Comparison of ENCODE assay signal across 28 cellular contexts in the genomic region with DNA sequence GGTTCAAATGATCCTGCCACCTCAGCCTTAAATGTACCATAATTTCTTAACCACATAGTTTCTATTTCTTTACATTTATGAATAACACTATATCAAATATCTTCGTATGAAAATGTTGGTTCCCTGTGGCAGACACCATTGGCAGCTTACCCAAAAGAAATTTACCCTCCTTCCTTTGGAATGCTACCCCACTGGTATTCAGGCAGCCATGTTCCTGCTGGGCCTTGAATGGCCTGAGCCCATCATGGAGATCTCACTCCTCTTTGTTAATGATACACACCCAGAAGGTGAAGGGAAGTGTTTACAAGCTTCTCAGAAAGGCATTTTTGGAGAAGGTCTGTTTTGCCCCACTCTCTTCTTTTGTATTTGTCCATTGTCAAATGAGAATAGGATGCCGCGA.
DNase-seq lines count a peak whose midpoint lies in the region; ATAC-seq, FAIRE-seq and TF ChIP-seq lines count a peak whose summit lies in the region.
"Had no signal": no experiment of that assay in that cellular context is flagged by ENCODE, and none has a peak within 500 bp of the region (broad histone marks: within the 10 kb centered on the region; RNA-seq: fewer than 3 reads in every experiment).

No MANE protein-coding gene starts in this region.

- no peak for TF ChIP-seq CTCF in PC-3 (conservative IDR thresholded peaks at IDR 0.05; ENCODE audit: low read depth, low read length)
- TF ChIP-seq CTCF in H1 (IDR thresholded peaks at IDR 0.05; ENCODE audit: control extremely low read depth in 1 of 3, insufficient read depth in 1 of 3, low read depth in 1 of 3, low read length in 3 of 3) = no peak
- no peak for TF ChIP-seq CTCF in Calu3 (IDR thresholded peaks at IDR 0.05; ENCODE audit: unreplicated experiment)

- H2BK5ac ChIP-seq in H1 (ENCODE audit: low read depth, low read length) = no peak overlapping the region
- no peak overlapping the region for H2BK5ac ChIP-seq in neuronal stem cell (ENCODE audit: low read length)

- BruUV-seq in PC-3 (replicated peaks; lab: Mats Ljungman, UMichigan) (no TSS peak), Calu3 (replicated peaks; lab: Mats Ljungman, UMichigan) (no TSS peak)

- H3K4me1 ChIP-seq in PC-3 (ENCODE audit: insufficient read depth, low read length) (0 out of 2 replicates have a peak, but pooled peaks cover 6% of the 10 kb centered on the region), H1 (replicated peaks in 1 of 4; ENCODE audit: control insufficient read depth in 3 of 4, insufficient read depth in 4 of 4, low read length in 3 of 4) (no peaks in the 10 kb centered on the region; a peak in 1 of 7 replicates), neuronal stem cell (ENCODE audit: control insufficient read depth in 2 of 2, insufficient read depth in 1 of 2, low read depth in 1 of 2, low read length in 2 of 2) (no peaks in the 10 kb centered on the region)
- H3K4me1 ChIP-seq: BLaER1 treated with 17β-estradiol and CSF1 and Interleukin-3, amounts not matched to agents 10 nM and 100 nM; HAP-1; SJSA1 had no signal

- H3K56ac ChIP-seq in H1 (replicated peaks; ENCODE audit: insufficient read length, low read depth, low read length) = no peak overlapping the region

- no peaks in the 10 kb centered on the region for H3K23me2 ChIP-seq in H1 (ENCODE audit: low read depth, low read length)

- H4K8ac ChIP-seq in H1 (ENCODE audit: extremely low read depth, insufficient read depth, low read length) (no peak overlapping the region), neuronal stem cell (ENCODE audit: low read depth, low read length) (no peak overlapping the region)

- 89% methylated on average over 3 of the region's 3 CpGs; no CpG with 5 or more reads in 1 of the 2 experiments for WGBS in H1 (ENCODE audit: extremely low coverage in 1 of 2, insufficient coverage in 1 of 2, insufficient read length in 1 of 2, insufficient replicate concordance in 2 of 2, low coverage in 1 of 2, low lambda C conversion rate in 2 of 2, missing lambda C conversion rate in 1 of 2), 2 experiments
- no CpG with 5 or more reads among the region's 3 CpGs for WGBS in neuronal stem cell (ENCODE audit: extremely low coverage in 2 of 2, insufficient read length in 2 of 2, insufficient replicate concordance in 1 of 2), 2 donors

- no peaks in the 10 kb centered on the region for H3K9me3 Mint-ChIP-seq in Calu3 (ENCODE audit: low read depth, unreplicated experiment)
- H3K9me3 Mint-ChIP-seq: CD4-positive, alpha-beta memory T cell; HFFc6 had no signal

- TF ChIP-seq EP300 in H1 (IDR thresholded peaks at IDR 0.05; ENCODE audit: borderline replicate concordance in 1 of 2, low read depth in 2 of 2, low read length in 2 of 2) = no peak

- no peak overlapping the region for H2AK5ac ChIP-seq in H1 (ENCODE audit: low read depth, low read length)
- no peak overlapping the region for H2AK5ac ChIP-seq in neuronal stem cell (ENCODE audit: low read depth, low read length)

- H3F3A ChIP-seq in PC-3 (ENCODE audit: low read length, unreplicated experiment) = no peaks in the 10 kb centered on the region

- no peaks in the 10 kb centered on the region for H4K20me1 ChIP-seq in PC-3 (ENCODE audit: low read length)
- no peaks in the 10 kb centered on the region for H4K20me1 ChIP-seq in H1 (replicated peaks in 1 of 2; ENCODE audit: control insufficient read depth in 1 of 2, insufficient read depth in 2 of 2, low read length in 2 of 2)
- H4K20me1 ChIP-seq: BLaER1 treated with 17β-estradiol and CSF1 and Interleukin-3, amounts not matched to agents 10 nM and 100 nM had no signal

- H3K9me2 ChIP-seq in PC-3 (replicated peaks; ENCODE audit: low read length) = no peaks in the 10 kb centered on the region

- H3K14ac ChIP-seq in H1 (ENCODE audit: insufficient read length) (no peak overlapping the region), neuronal stem cell (ENCODE audit: low read length) (no peak overlapping the region)

- intact Hi-C loops in PC-3 (cut with micrococcal nuclease) (no loop called here), Calu3 (cut with micrococcal nuclease; ENCODE audit: unreplicated experiment) (loop anchor here (5.0 to 10.0 kb wide), 2 partner anchors 182 to 339 kb away; no protein-coding TSS in a partner anchor)

- no peaks in the 10 kb centered on the region for H3K36me3 Mint-ChIP-seq in Calu3 (ENCODE audit: insufficient read depth, unreplicated experiment)
- H3K36me3 Mint-ChIP-seq: CD4-positive, alpha-beta memory T cell had no signal

- H3K27me3 ChIP-seq in PC-3 (ENCODE audit: low read length) (no peaks in the 10 kb centered on the region), H1 (replicated peaks in 1 of 4; ENCODE audit: control insufficient read depth in 3 of 4, extremely low read depth in 1 of 4, insufficient read depth in 3 of 4, low read length in 3 of 4) (no peaks in the 10 kb centered on the region), neuronal stem cell (ENCODE audit: control insufficient read depth in 3 of 3, insufficient read depth in 3 of 3, low read depth in 1 of 3, low read length in 3 of 3) (peaks cover 0 to 3% (median 0%) of the 10 kb centered on the region in 3 experiments)
- H3K27me3 ChIP-seq: BLaER1 treated with 17β-estradiol and CSF1 and Interleukin-3, amounts not matched to agents 10 nM and 100 nM; SJSA1 had no signal

- no peak overlapping the region for H3K27ac Mint-ChIP-seq in Calu3 (ENCODE audit: unreplicated experiment)
- H3K27ac Mint-ChIP-seq: HFFc6 had no signal

- CTCF ChIA-PET in PC-3 (lab: Charles Lee) = no interaction called here
- CTCF ChIA-PET in H1 (lab: Charles Lee; ENCODE audit: partially characterized antibody) = interaction anchor here (0.9 to 3.7 kb wide), 22 partner anchors 10 to 340 kb away, joined by 3 to 32 read pairs (median 8); no protein-coding TSS in a partner anchor
- CTCF ChIA-PET in Calu3 (lab: Charles Lee) = no interaction called here

- H3K9ac ChIP-seq in PC-3 (ENCODE audit: low read length) (no peak overlapping the region), H1 (replicated peaks in 1 of 4; ENCODE audit: extremely low read depth in 1 of 4, low read depth in 3 of 4, low read length in 3 of 4) (no peak overlapping the region), neuronal stem cell (ENCODE audit: low read depth, low read length, poor library complexity) (no peak overlapping the region)
- H3K9ac ChIP-seq: BLaER1 treated with 17β-estradiol and CSF1 and Interleukin-3, amounts not matched to agents 10 nM and 100 nM had no signal

- no peak overlapping the region for H3K4me3 ChIP-seq in PC-3 (ENCODE audit: low read length)
- no peak overlapping the region for H3K4me3 ChIP-seq in H1 (ENCODE audit: extremely low read depth in 1 of 4, insufficient read depth in 2 of 4, low read depth in 3 of 4, low read length in 4 of 4)
- H3K4me3 ChIP-seq in neuronal stem cell (ENCODE audit: low read length in 2 of 2) = no peak overlapping the region
- H3K4me3 ChIP-seq: A549; BLaER1 treated with 17β-estradiol and CSF1 and Interleukin-3, amounts not matched to agents 10 nM and 100 nM; GM12878; HAP-1; SJSA1 had no signal

- TF ChIP-seq POLR2A in H1 (IDR thresholded peaks at IDR 0.05; ENCODE audit: control extremely low read depth in 1 of 2, low read depth in 2 of 2, low read length in 2 of 2) (no peak), H54 (IDR thresholded peaks at IDR 0.05; ENCODE audit: low read depth, low read length) (no peak)

- H3K79me2 ChIP-seq in PC-3 (ENCODE audit: low read length) (no peaks in the 10 kb centered on the region), H1 (ENCODE audit: control insufficient read depth in 1 of 2, insufficient read depth in 2 of 2, low read length in 2 of 2) (no peaks in the 10 kb centered on the region)

- FAIRE-seq in H1 (lab: Jason Lieb, UNC) (no peak), H54 (lab: Jason Lieb, UNC) (no peak)
- FAIRE-seq: A549, GM12878, HTR-8/SVneo had no signal

- H3K27ac ChIP-seq in PC-3 (ENCODE audit: low read length) (no peak overlapping the region), H1 (ENCODE audit: low read depth, low read length) (no peak overlapping the region), neuronal stem cell (replicated peaks; ENCODE audit: low read length) (peak overlapping the region; percentile 35)
- H3K27ac ChIP-seq: A549; BLaER1 treated with 17β-estradiol and CSF1 and Interleukin-3, amounts not matched to agents 10 nM and 100 nM; SJSA1 had no signal

- H3K79me1 ChIP-seq in H1 (ENCODE audit: low read depth, low read length) (no peaks in the 10 kb centered on the region), neuronal stem cell (ENCODE audit: low read depth, low read length) (peaks cover 2% of the 10 kb centered on the region)

- H3K36me3 ChIP-seq in PC-3 (ENCODE audit: low read depth, low read length) (no peaks in the 10 kb centered on the region; the same call in 1 of the 2 replicates), H1 (ENCODE audit: control insufficient read depth in 2 of 4, insufficient read depth in 4 of 4, low read length in 3 of 4) (no peaks in the 10 kb centered on the region), neuronal stem cell (replicated peaks in 1 of 2; ENCODE audit: control insufficient read depth in 2 of 2, insufficient read depth in 2 of 2, low read length in 2 of 2) (no peaks in the 10 kb centered on the region)
- H3K36me3 ChIP-seq: BLaER1 treated with 17β-estradiol and CSF1 and Interleukin-3, amounts not matched to agents 10 nM and 100 nM; HAP-1; SJSA1 had no signal

- no peak overlapping the region for H4K5ac ChIP-seq in H1 (ENCODE audit: insufficient read length, low read depth, low read length)

- ATAC-seq in PC-3 = no peak
- ATAC-seq: A549, GM12878 had no signal

- H3K4ac ChIP-seq in H1 (replicated peaks; ENCODE audit: insufficient read length, low read depth, low read length) = no peak overlapping the region
- H3K4ac ChIP-seq in neuronal stem cell (ENCODE audit: low read length) = no peak overlapping the region

- H3K18ac ChIP-seq in H1 (ENCODE audit: extremely low read depth, low read length) (no peak overlapping the region), neuronal stem cell (ENCODE audit: low read length) (no peak overlapping the region)

- H2BK120ac ChIP-seq in H1 (replicated peaks; ENCODE audit: low read depth, low read length) (no peak overlapping the region), neuronal stem cell (ENCODE audit: low read depth, low read length) (no peak overlapping the region)

- H2AFZ ChIP-seq in PC-3 (ENCODE audit: low read length) (no peak overlapping the region), H1 (ENCODE audit: low read length) (peak overlapping the region; percentile 79), neuronal stem cell (ENCODE audit: low read length) (no peak overlapping the region)

- H2BK15ac ChIP-seq in H1 (ENCODE audit: low read length) (no peak overlapping the region), neuronal stem cell (ENCODE audit: low read length) (no peak overlapping the region)

- no peak overlapping the region for H4K91ac ChIP-seq in H1 (replicated peaks; ENCODE audit: insufficient read length, low read length)
- no peak overlapping the region for H4K91ac ChIP-seq in neuronal stem cell (ENCODE audit: low read depth, low read length, poor library complexity)

- no peaks in the 10 kb centered on the region for H3K9me3 ChIP-seq in PC-3 (ENCODE audit: low read length)
- H3K9me3 ChIP-seq in H1 (ENCODE audit: insufficient read depth in 2 of 2, low read depth in 1 of 2, low read length in 1 of 2) = no peaks in the 10 kb centered on the region
- H3K9me3 ChIP-seq in neuronal stem cell (replicated peaks in 1 of 2; ENCODE audit: control insufficient read depth in 2 of 2, insufficient read depth in 1 of 2, low read depth in 1 of 2, low read length in 2 of 2) = peaks cover 0 to 2% of the 10 kb centered on the region in 2 donors
- H3K9me3 ChIP-seq: A549, HAP-1, SJSA1 had no signal

- H3K23ac ChIP-seq in H1 (ENCODE audit: insufficient read length) (no peak overlapping the region), neuronal stem cell (ENCODE audit: low read depth, low read length, poor library complexity) (no peak overlapping the region)

- no peak overlapping the region for H2BK20ac ChIP-seq in H1 (ENCODE audit: low read length)

- H3K4me3 Mint-ChIP-seq in Calu3 (ENCODE audit: low read depth, unreplicated experiment) = no peak overlapping the region
- H3K4me3 Mint-ChIP-seq: CD4-positive, alpha-beta memory T cell; HFFc6 had no signal

- DNase-seq in PC-3 (peak; percentile 32), H1 (ENCODE audit: low read depth in 1 of 2, low spot score in 2 of 2) (no peak), fibroblast of peridontal ligament (ENCODE audit: extremely low read depth) (peak; percentile 10), neuronal stem cell (ENCODE audit: low spot score) (no peak), H54 (ENCODE audit: insufficient read length, low spot score) (no peak), Calu3 (no peak), DMS 273 treated with DMSO at 0.1 percent for 48 hours (lab: John Stamatoyannopoulos, UW) (no peak)
- DNase-seq: AML-193; CD4-positive, alpha-beta memory T cell; COR-L47; DMS79; GDM1; KBM-7; MV-4-11; NCI-H1105; NCI-H146; NCI-H2029; NCI-H2227 treated with DMSO at 0.1 percent for 48 hours; NCI-H526 treated with DMSO at 0.1 percent for 48 hours; Right ventricle myocardium superior; RPMI8226 had no signal

- TF ChIP-seq RAD21 in H1 (IDR thresholded peaks at IDR 0.05 in 1 of 2, conservative IDR thresholded peaks at IDR 0.05 in 1 of 2; ENCODE audit: low read depth in 2 of 2, low read length in 2 of 2) = no peak

- H3K27me3 Mint-ChIP-seq in Calu3 (ENCODE audit: unreplicated experiment) = no peaks in the 10 kb centered on the region
- H3K27me3 Mint-ChIP-seq: CD4-positive, alpha-beta memory T cell had no signal

- no peak overlapping the region for H2BK12ac ChIP-seq in H1 (ENCODE audit: low read depth, low read length)
- H2BK12ac ChIP-seq in neuronal stem cell (ENCODE audit: low read length) = no peak overlapping the region

- H3K4me2 ChIP-seq in PC-3 (ENCODE audit: low read length) (no peak overlapping the region), H1 (ENCODE audit: insufficient read depth in 1 of 2, low read depth in 2 of 2, low read length in 2 of 2) (no peak overlapping the region), neuronal stem cell (ENCODE audit: insufficient read depth, low read length, poor library complexity, severe bottlenecking) (no peak overlapping the region)
- H3K4me2 ChIP-seq: A549; BLaER1 treated with 17β-estradiol and CSF1 and Interleukin-3, amounts not matched to agents 10 nM and 100 nM had no signal

- H3K4me1 Mint-ChIP-seq in Calu3 (ENCODE audit: low read depth, unreplicated experiment) = no peaks in the 10 kb centered on the region

- POLR2A ChIA-PET in PC-3 (lab: Charles Lee; ENCODE audit: unreplicated experiment) (no interaction called here), H1 (lab: Charles Lee; ENCODE audit: partially characterized antibody) (no interaction called here)

Comparison
In these comparisons a context has a peak if more than half of its experiments do, and no peak if none do; other contexts are left out.
1. DNase-seq: peak in PC-3 (single experiment) and fibroblast of peridontal ligament (single experiment); none in H1 (0 of 2), neuronal stem cell (single experiment), H54 (single experiment), Calu3 (single experiment) and DMS 273 treated with DMSO at 0.1 percent for 48 hours (single experiment).